ENCODE assay signal across 11 cellular contexts in the genomic region with DNA sequence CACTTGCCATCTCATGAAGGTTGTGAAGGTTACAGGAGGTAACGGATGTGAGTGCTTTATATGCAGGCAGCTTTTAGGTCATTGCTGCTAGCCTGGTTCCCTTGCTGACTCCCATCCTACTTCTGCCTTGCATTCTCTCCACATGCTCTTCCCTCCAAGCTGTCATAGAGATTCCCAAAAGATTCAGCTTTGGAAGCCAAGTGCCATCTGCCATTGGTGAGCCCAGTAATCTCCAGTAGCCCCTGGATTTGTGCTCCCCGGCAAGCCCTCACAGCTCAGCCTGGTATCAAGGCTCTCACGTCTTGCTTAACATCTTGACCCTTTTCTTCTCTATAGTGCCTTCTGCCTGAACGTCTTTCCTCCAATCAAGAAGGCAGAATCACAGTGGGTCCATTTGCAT.
A peak's percentile ranks its signal among the peaks of the same experiment; 100 is the strongest.
DNase-seq lines count a peak whose midpoint lies in the region; ATAC-seq and TF ChIP-seq lines count a peak whose summit lies in the region.
"Had no signal": no experiment of that assay in that cellular context is flagged by ENCODE, and none has a peak within 500 bp of the region (broad histone marks: within the 10 kb centered on the region; RNA-seq: fewer than 3 reads in every experiment).

No MANE protein-coding gene starts in this region.

- peaks cover 0 to 3% (median 0%) of the 10 kb centered on the region in 4 donors for H3K4me1 ChIP-seq in esophagus muscularis mucosa

- no peak for TF ChIP-seq EP300 in esophagus muscularis mucosa (IDR thresholded peaks at IDR 0.05)

- no peak for TF ChIP-seq POLR2A in esophagus muscularis mucosa (IDR thresholded peaks at IDR 0.05; ENCODE audit: low read depth)

- H3K27ac ChIP-seq in esophagus muscularis mucosa (replicated peaks in 1 of 4), result no peak overlapping the region
- H3K27ac ChIP-seq: C4-2B, GM23248 had no signal

- no peak overlapping the region for H3K4me3 ChIP-seq in esophagus muscularis mucosa
- H3K4me3 ChIP-seq: GM12878, GM23248 had no signal

- TF ChIP-seq CTCF in esophagus muscularis mucosa (IDR thresholded peaks at IDR 0.05), result no peak

- ATAC-seq in Right ventricle myocardium superior (ENCODE audit: poor library complexity) (no peak), HG02938 (IDR thresholded peaks at IDR 0.05; ENCODE audit: unreplicated experiment) (no peak)
- ATAC-seq: GM12878 had no signal

- DNase-seq in cardiac septum (ENCODE audit: low spot score) (peak; percentile 20), Right ventricle myocardium superior (no peak), NCI-H524 treated with DMSO at 0.1 percent for 48 hours (lab: John Stamatoyannopoulos, UW) (peak; percentile 92), esophagus muscularis mucosa (ENCODE audit: extremely low spot score) (peak; percentile 55), NCI-H345 (lab: John Stamatoyannopoulos, UW) (no peak)
- no peak for DNase-seq in activated T-cell treated with anti-CD3 and anti-CD28 coated beads, Interleukin-2, amount 50 U/mL, for 1 hour
- DNase-seq: CD4-positive, alpha-beta memory T cell had no signal

- H3K9me3 ChIP-seq in esophagus muscularis mucosa, result no peaks in the 10 kb centered on the region

- intact Hi-C loops in cardiac septum (cut with DNase I) (no loop called here), Right ventricle myocardium superior (cut with DNase I) (no loop called here), esophagus muscularis mucosa (cut with DNase I) (no loop called here)

- H3K27me3 ChIP-seq in esophagus muscularis mucosa, result no peaks in the 10 kb centered on the region

- 86% methylated on average over 4 of the region's 4 CpGs for WGBS in esophagus muscularis mucosa

- H3K36me3 ChIP-seq in esophagus muscularis mucosa, result no peaks in the 10 kb centered on the region

Comparison
In these comparisons a context has a peak if more than half of its experiments do, and no peak if none do; other contexts are left out.
1. DNase-seq: peak in cardiac septum (single experiment), NCI-H524 treated with DMSO at 0.1 percent for 48 hours (single experiment) and esophagus muscularis mucosa (single experiment); none in Right ventricle myocardium superior (single experiment), NCI-H345 (single experiment) and activated T-cell treated with anti-CD3 and anti-CD28 coated beads, Interleukin-2, amount 50 U/mL, for 1 hour (single experiment).